ENCODE assay signal across 20 cellular contexts in the genomic region with DNA sequence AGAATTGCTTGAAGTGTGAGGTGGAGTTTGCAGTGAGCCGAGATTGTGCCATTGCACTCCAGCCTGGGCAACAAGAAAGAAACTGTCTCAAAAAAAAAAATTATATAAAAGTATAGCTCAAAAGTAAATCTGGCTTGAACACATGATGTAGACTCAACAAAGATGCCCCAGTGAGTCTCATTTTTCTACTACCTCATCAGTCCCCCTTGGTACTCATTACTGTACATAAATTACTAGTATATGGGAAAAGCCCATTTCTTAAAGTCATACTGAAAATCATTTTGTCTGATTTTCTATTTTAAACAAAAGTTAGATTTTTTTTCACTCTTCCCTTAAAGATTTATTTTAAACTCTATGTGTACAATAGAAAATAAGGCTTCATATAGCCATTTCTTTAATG.
"Had no signal": no experiment of that assay in that cellular context is flagged by ENCODE, and none has a peak within 500 bp of the region (broad histone marks: within the 10 kb centered on the region; RNA-seq: fewer than 3 reads in every experiment).

No MANE protein-coding gene starts in this region.

- H3K27ac Mint-ChIP-seq: endodermal cell, nephron, progenitor cell of endocrine pancreas had no signal

- DNase-seq: effector CD4-positive, alpha-beta T cell; endodermal cell; erythroblast; foreskin keratinocyte; heart right ventricle; hypothalamus; kidney glomerular epithelial cell; mesendoderm; naive B cell; occipital lobe; pancreas; right cardiac atrium; small intestine; stimulated activated CD4-positive, alpha-beta T cell treated with anti-CD3 and anti-CD28 coated beads, Interleukin-12 subunit alpha, Interleukin-12 subunit beta, amount 100 ng/mL, for 4 hours; stimulated activated naive CD4-positive, alpha-beta T cell treated with Interleukin-2 at 50 U/mL for 16 hours; tibial artery; upper lobe of left lung; uterus had no signal

- H3K9me3 Mint-ChIP-seq: endodermal cell, naive B cell, nephron had no signal

- H3K9me3 ChIP-seq: heart right ventricle, pancreas, tibial artery, upper lobe of left lung, uterus had no signal

- H3K27me3 Mint-ChIP-seq: naive B cell, progenitor cell of endocrine pancreas had no signal

- H3K27me3 ChIP-seq: foreskin keratinocyte, heart right ventricle, pancreas, tibial artery, upper lobe of left lung, uterus had no signal

- H3K4me3 ChIP-seq: heart right ventricle, pancreas, tibial artery, upper lobe of left lung, uterus had no signal

- ATAC-seq: foreskin keratinocyte, heart right ventricle, pancreas, right cardiac atrium had no signal

- H3K4me1 Mint-ChIP-seq: naive B cell, nephron had no signal

- H3K36me3 Mint-ChIP-seq: naive B cell had no signal

- H3K27ac ChIP-seq: foreskin keratinocyte, heart right ventricle, pancreas, tibial artery, upper lobe of left lung, uterus had no signal

- H3K4me3 Mint-ChIP-seq: endodermal cell, naive B cell, nephron had no signal

- H3K36me3 ChIP-seq: pancreas, tibial artery, uterus had no signal

- H3K4me1 ChIP-seq: pancreas, tibial artery, upper lobe of left lung, uterus had no signal
